In the genomic region with DNA sequence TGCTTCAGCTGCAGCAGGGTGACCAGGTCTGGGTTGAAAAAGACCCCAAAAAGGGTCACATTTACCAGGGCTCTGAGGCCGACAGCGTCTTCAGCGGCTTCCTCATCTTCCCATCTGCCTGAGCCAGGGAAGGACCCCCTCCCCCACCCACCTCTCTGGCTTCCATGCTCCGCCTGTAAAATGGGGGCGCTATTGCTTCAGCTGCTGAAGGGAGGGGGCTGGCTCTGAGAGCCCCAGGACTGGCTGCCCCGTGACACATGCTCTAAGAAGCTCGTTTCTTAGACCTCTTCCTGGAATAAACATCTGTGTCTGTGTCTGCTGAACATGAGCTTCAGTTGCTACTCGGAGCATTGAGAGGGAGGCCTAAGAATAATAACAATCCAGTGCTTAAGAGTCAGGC, we compare ENCODE assay signal across 1 cellular context.
TF ChIP-seq lines count a peak whose summit lies in the region.

No MANE protein-coding gene starts in this region.

TF ChIP-seq in SK-N-SH, 30 proteins besides CTCF, POLR2A, EP300 and RAD21 (continued from another document):
- TF ChIP-seq, protein P1, sequence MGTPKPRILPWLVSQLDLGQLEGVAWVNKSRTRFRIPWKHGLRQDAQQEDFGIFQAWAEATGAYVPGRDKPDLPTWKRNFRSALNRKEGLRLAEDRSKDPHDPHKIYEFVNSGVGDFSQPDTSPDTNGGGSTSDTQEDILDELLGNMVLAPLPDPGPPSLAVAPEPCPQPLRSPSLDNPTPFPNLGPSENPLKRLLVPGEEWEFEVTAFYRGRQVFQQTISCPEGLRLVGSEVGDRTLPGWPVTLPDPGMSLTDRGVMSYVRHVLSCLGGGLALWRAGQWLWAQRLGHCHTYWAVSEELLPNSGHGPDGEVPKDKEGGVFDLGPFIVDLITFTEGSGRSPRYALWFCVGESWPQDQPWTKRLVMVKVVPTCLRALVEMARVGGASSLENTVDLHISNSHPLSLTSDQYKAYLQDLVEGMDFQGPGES (IDR thresholded peaks at IDR 0.05; ENCODE audit: low read depth, low read length) = no peak
- TF ChIP-seq NRF1 (IDR thresholded peaks at IDR 0.05; ENCODE audit: low read depth, low read length) = no peak
- no peak for TF ChIP-seq TCF12 (IDR thresholded peaks at IDR 0.05)
- TF ChIP-seq, protein P2, sequence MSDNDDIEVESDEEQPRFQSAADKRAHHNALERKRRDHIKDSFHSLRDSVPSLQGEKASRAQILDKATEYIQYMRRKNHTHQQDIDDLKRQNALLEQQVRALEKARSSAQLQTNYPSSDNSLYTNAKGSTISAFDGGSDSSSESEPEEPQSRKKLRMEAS (IDR thresholded peaks at IDR 0.05; ENCODE audit: low read depth) = no peak
- TF ChIP-seq GATA2 (CRISPR knock-in tag; IDR thresholded peaks at IDR 0.05) = no peak
- TF ChIP-seq ELF1 (IDR thresholded peaks at IDR 0.05) = no peak
